Comparison of ENCODE assay signal across 1 cellular context in genomic region chr11:2647953-2648352, GRCh38.
TF ChIP-seq lines count a peak whose summit lies in the region.

No MANE protein-coding gene starts in this region.

TF ChIP-seq in HepG2, 621 proteins besides CTCF, POLR2A, EP300 and RAD21 (continued from another document):
- TF ChIP-seq, protein P1, sequence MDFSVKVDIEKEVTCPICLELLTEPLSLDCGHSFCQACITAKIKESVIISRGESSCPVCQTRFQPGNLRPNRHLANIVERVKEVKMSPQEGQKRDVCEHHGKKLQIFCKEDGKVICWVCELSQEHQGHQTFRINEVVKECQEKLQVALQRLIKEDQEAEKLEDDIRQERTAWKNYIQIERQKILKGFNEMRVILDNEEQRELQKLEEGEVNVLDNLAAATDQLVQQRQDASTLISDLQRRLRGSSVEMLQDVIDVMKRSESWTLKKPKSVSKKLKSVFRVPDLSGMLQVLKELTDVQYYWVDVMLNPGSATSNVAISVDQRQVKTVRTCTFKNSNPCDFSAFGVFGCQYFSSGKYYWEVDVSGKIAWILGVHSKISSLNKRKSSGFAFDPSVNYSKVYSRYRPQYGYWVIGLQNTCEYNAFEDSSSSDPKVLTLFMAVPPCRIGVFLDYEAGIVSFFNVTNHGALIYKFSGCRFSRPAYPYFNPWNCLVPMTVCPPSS (IDR thresholded peaks at IDR 0.05): no peak
- no peak for TF ChIP-seq ZNF256 (CRISPR knock-in tag; conservative IDR thresholded peaks at IDR 0.05)
